14 cellular contexts compared by ENCODE assay signal in genomic region chr12:79012616-79013015, GRCh38.
DNase-seq lines count a peak whose midpoint lies in the region; ATAC-seq and TF ChIP-seq lines count a peak whose summit lies in the region.
"Had no signal": no experiment of that assay in that cellular context is flagged by ENCODE, and none has a peak within 500 bp of the region (broad histone marks: within the 10 kb centered on the region; RNA-seq: fewer than 3 reads in every experiment).

No MANE protein-coding gene starts in this region.

- no peak for TF ChIP-seq POLR2A in erythroblast (IDR thresholded peaks at IDR 0.05; ENCODE audit: low read length)

- no peak overlapping the region for H3K56ac ChIP-seq in H9 (ENCODE audit: insufficient read length, low read depth, low read length)

- H3K27me3 ChIP-seq in H9 (ENCODE audit: insufficient read depth, low read length) = no peaks in the 10 kb centered on the region
- H3K27me3 ChIP-seq: SJSA1 had no signal

- no peaks in the 10 kb centered on the region for H3K27me3 Mint-ChIP-seq in H9 (ENCODE audit: low read depth)

- peak overlapping the region; percentile 8 for H3K18ac ChIP-seq in H9 (ENCODE audit: insufficient read length, low read depth, low read length)

- no peak overlapping the region for H4K8ac ChIP-seq in H9 (replicated peaks; ENCODE audit: insufficient read length, low read depth, low read length)

- no peak overlapping the region for H3K4me2 ChIP-seq in H9 (ENCODE audit: insufficient read depth, insufficient read length, low read length)

- no peaks in the 10 kb centered on the region for H3K4me1 ChIP-seq in H9 (ENCODE audit: insufficient read depth, low read length)
- H3K4me1 ChIP-seq: SJSA1 had no signal

- no peaks in the 10 kb centered on the region for H3K4me1 Mint-ChIP-seq in H9

- H4K20me1 ChIP-seq in H9 (ENCODE audit: control insufficient read depth, insufficient read depth, insufficient read length) = no peaks in the 10 kb centered on the region

- no peak overlapping the region for H3K9ac ChIP-seq in H9 (ENCODE audit: extremely low read depth, insufficient read length, low read length)

- H2AFZ ChIP-seq in H9 (ENCODE audit: low read length) = no peak overlapping the region

- H2BK12ac ChIP-seq in H9 (ENCODE audit: insufficient read length, low read depth, low read length) = no peak overlapping the region

- no peak overlapping the region for H4K91ac ChIP-seq in H9 (ENCODE audit: insufficient read length, low read depth, low read length)

- H2BK15ac ChIP-seq in H9 (ENCODE audit: low read depth, low read length) = no peak overlapping the region

- H3T11ph ChIP-seq in H9 (ENCODE audit: low read length) = no peak overlapping the region

- no peak overlapping the region; a peak in 2 of 7 replicates for H3K27ac Mint-ChIP-seq in H9

- no peak for ATAC-seq in HG02884 (IDR thresholded peaks at IDR 0.05; ENCODE audit: unreplicated experiment)
- ATAC-seq: PC-3 had no signal

- no peaks in the 10 kb centered on the region for H3K23me2 ChIP-seq in H9 (ENCODE audit: insufficient read length, low read depth, low read length, poor library complexity, severe bottlenecking)

- no peak overlapping the region for H3K23ac ChIP-seq in H9 (ENCODE audit: insufficient read length, low read depth, low read length)

- no peaks in the 10 kb centered on the region for H3K79me1 ChIP-seq in H9 (ENCODE audit: insufficient read depth, low read depth, low read length, poor library complexity, severe bottlenecking)

- H3K9me3 Mint-ChIP-seq in H9 = 0 out of 5 replicates have a peak, but pooled peaks cover 0 to under 1% of the 10 kb centered on the region in 2 experiments

- H2BK5ac ChIP-seq in H9 (ENCODE audit: insufficient read length, low read length) = no peak overlapping the region

- H3K36me3 Mint-ChIP-seq in H9 (ENCODE audit: insufficient read depth in 1 of 3, low read depth in 3 of 3) = peaks cover 2 to 4% (median 3%) of the 10 kb centered on the region in 3 experiments; a peak in 5 of 7 replicates

- no peak overlapping the region for H2BK120ac ChIP-seq in H9 (ENCODE audit: low read depth, low read length, poor library complexity, severe bottlenecking)

- no peak overlapping the region for H3K14ac ChIP-seq in H9 (ENCODE audit: insufficient read depth, low read length)

- H2BK20ac ChIP-seq in H9 (ENCODE audit: low read depth, low read length, poor library complexity, severe bottlenecking) = no peak overlapping the region

- H3K4me3 Mint-ChIP-seq in H9 = no peak overlapping the region

- no peak overlapping the region for H4K5ac ChIP-seq in H9 (ENCODE audit: insufficient read length, low read depth, low read length)

- no peak overlapping the region for H3K27ac ChIP-seq in H9 (ENCODE audit: insufficient read length, low read depth, low read length)
- H3K27ac ChIP-seq: SJSA1 had no signal

- H3K9me3 ChIP-seq in H9 (ENCODE audit: control insufficient read depth, low read depth, low read length) = no peaks in the 10 kb centered on the region
- H3K9me3 ChIP-seq: SJSA1 had no signal

- H3K4ac ChIP-seq in H9 (ENCODE audit: low read depth, low read length) = no peak overlapping the region

- no peaks in the 10 kb centered on the region for H3K79me2 ChIP-seq in H9 (ENCODE audit: insufficient read depth, low read length)

- DNase-seq in DMS153 (lab: John Stamatoyannopoulos, UW) = peak; percentile 89
- DNase-seq in H9 = no peak
- peak; percentile 69 for DNase-seq in NCI-H345 (lab: John Stamatoyannopoulos, UW)
- peak; percentile 61 for DNase-seq in myocyte (ENCODE audit: low read depth)
- DNase-seq in middle frontal gyrus (ENCODE audit: extremely low spot score, low spot score) = no peak
- no peak for DNase-seq in erythroblast (lab: John Stamatoyannopoulos, UW)
- DNase-seq: C1 segment of cervical spinal cord, GDM1, NCI-H2171, NCI-H526 treated with DMSO at 0.1 percent for 48 hours, PC-3, SW 1271 had no signal

- no CpG with 5 or more reads among the region's 3 CpGs for WGBS in H9 (ENCODE audit: extremely low coverage, insufficient read length, low lambda C conversion rate)

- H2AK5ac ChIP-seq in H9 (ENCODE audit: insufficient read length, low read length) = no peak overlapping the region

- no peak for TF ChIP-seq CTCF in H9 (conservative IDR thresholded peaks at IDR 0.05)

Comparison
In these comparisons a context has a peak if more than half of its experiments do, and no peak if none do; other contexts are left out.
1. DNase-seq: peak in DMS153 (single experiment), NCI-H345 (single experiment) and myocyte (single experiment); none in H9 (single experiment), middle frontal gyrus (single experiment) and erythroblast (0 of 2).